Comparison of ENCODE assay signal across 8 cellular contexts in genomic region chr2:101710036-101710689, GRCh38. TPM values are rescaled to one million over a fixed set of nuclear protein-coding genes. Genes with fewer than 3 reads are reported as not detected.
DNase-seq lines count a peak whose midpoint lies in the region; ATAC-seq and TF ChIP-seq lines count a peak whose summit lies in the region.
"Had no signal": no experiment of that assay in that cellular context is flagged by ENCODE, and none has a peak within 500 bp of the region (broad histone marks: within the 10 kb centered on the region; RNA-seq: fewer than 3 reads in every experiment).

No MANE protein-coding gene starts in this region.

- H3K4me3 ChIP-seq in OCI-LY3 (ENCODE audit: low read length) (peak overlapping the region; percentile 39), endodermal cell (ENCODE audit: low read length) (no peak overlapping the region), psoas muscle (no peak overlapping the region)

- H3K27ac ChIP-seq in OCI-LY3 (ENCODE audit: low read length) (peak overlapping the region; percentile 72), endodermal cell (ENCODE audit: low read depth, low read length) (peak overlapping the region; percentile 2), psoas muscle (peak overlapping the region; percentile 23)

- peaks cover 14% of the 10 kb centered on the region for H3K4me1 Mint-ChIP-seq in endodermal cell

- H3K9me3 ChIP-seq in OCI-LY3 (ENCODE audit: insufficient read depth, low read length) (no peaks in the 10 kb centered on the region), endodermal cell (ENCODE audit: control insufficient read depth, low read length) (no peaks in the 10 kb centered on the region), psoas muscle (no peaks in the 10 kb centered on the region)

- peaks cover 78% of the 10 kb centered on the region for H3K4me1 ChIP-seq in OCI-LY3 (ENCODE audit: low read length)
- no peaks in the 10 kb centered on the region for H3K4me1 ChIP-seq in endodermal cell (ENCODE audit: control insufficient read depth, insufficient read depth, low read length)
- peaks cover 68% of the 10 kb centered on the region for H3K4me1 ChIP-seq in psoas muscle

- no peaks in the 10 kb centered on the region for H3K27me3 Mint-ChIP-seq in endodermal cell (ENCODE audit: insufficient read depth)

- peaks cover 100% of the 10 kb centered on the region for H3K79me2 ChIP-seq in OCI-LY3 (ENCODE audit: low read length)

- intact Hi-C loops in psoas muscle (cut with DNase I): no loop called here

- no peak for TF ChIP-seq CTCF in OCI-LY3 (IDR thresholded peaks at IDR 0.05; ENCODE audit: low read depth, low read length)
- no peak for TF ChIP-seq CTCF in endodermal cell (conservative IDR thresholded peaks at IDR 0.05)
- no peak for TF ChIP-seq CTCF in psoas muscle (IDR thresholded peaks at IDR 0.05)

- peaks cover 65% of the 10 kb centered on the region for H4K20me1 ChIP-seq in OCI-LY3 (ENCODE audit: insufficient read depth, low read length)

- H3K27me3 ChIP-seq in OCI-LY3 (ENCODE audit: low read depth, low read length) (no peaks in the 10 kb centered on the region), endodermal cell (ENCODE audit: control insufficient read depth, insufficient read depth, low read length, poor library complexity, severe bottlenecking) (no peaks in the 10 kb centered on the region), psoas muscle (ENCODE audit: insufficient read depth in 3 of 3, low read length in 2 of 3) (no peaks in the 10 kb centered on the region)

- DNase-seq in endodermal cell (no peak), psoas muscle (no peak), islet precursor cell (no peak), UCSD-AML1 (lab: John Stamatoyannopoulos, UW; ENCODE audit: unreplicated experiment) (no peak), epidermal melanocyte (ENCODE audit: insufficient read length, low spot score) (no peak)
- DNase-seq: stimulated activated CD4-positive, alpha-beta T cell treated with anti-CD3 and anti-CD28 coated beads, Interleukin-12 subunit alpha, Interleukin-12 subunit beta, amount 100 ng/mL, for 4 hours had no signal

- H2AFZ ChIP-seq in OCI-LY3 (ENCODE audit: low read depth, low read length): no peak overlapping the region

- ATAC-seq in GM18907 (IDR thresholded peaks at IDR 0.05; ENCODE audit: unreplicated experiment): peak; percentile 24
- no peak for ATAC-seq in psoas muscle

- H3K9me3 Mint-ChIP-seq in endodermal cell: no peaks in the 10 kb centered on the region

- 94 to 97% methylated on average over 3 of the region's 3 CpGs for WGBS in endodermal cell (ENCODE audit: insufficient coverage in 1 of 2, insufficient read length in 1 of 2), 2 experiments
- WGBS in psoas muscle, 3 donors: 78 to 87% (median 80%) methylated on average over 3 of the region's 3 CpGs

- H3K36me3 ChIP-seq in OCI-LY3 (replicated peaks; ENCODE audit: low read depth, low read length): peaks cover 9% of the 10 kb centered on the region
- H3K36me3 ChIP-seq in endodermal cell (ENCODE audit: control insufficient read depth, insufficient read depth, low read length): peaks cover 21% of the 10 kb centered on the region
- no peaks in the 10 kb centered on the region for H3K36me3 ChIP-seq in psoas muscle (ENCODE audit: insufficient read depth in 1 of 2, low read depth in 1 of 2)

- no peak overlapping the region for H3K27ac Mint-ChIP-seq in endodermal cell

- H3K4me3 Mint-ChIP-seq in endodermal cell: no peak overlapping the region

- peaks cover 19% of the 10 kb centered on the region for H3K36me3 Mint-ChIP-seq in endodermal cell (ENCODE audit: low read depth)

- H3K4me2 ChIP-seq in OCI-LY3 (ENCODE audit: low read length): peak overlapping the region; percentile 71

- H3K9ac ChIP-seq in OCI-LY3 (ENCODE audit: low read length): peak overlapping the region; percentile 29
- no peak overlapping the region for H3K9ac ChIP-seq in endodermal cell (ENCODE audit: extremely low read depth, low read length, poor library complexity, severe bottlenecking)

RNA-seq across cellular contexts. Expression of gene MAP4K4, which starts 12.7 kb away (rescaled TPM):
- total RNA-seq in endodermal cell: 100 to 1,000 TPM; 130 to 142 TPM
- 156 TPM for polyA plus RNA-seq in endodermal cell (2013, experiment 1 of 2)
- 139 TPM for polyA plus RNA-seq in endodermal cell (2013, experiment 2 of 2)
- 10 to 100 TPM; 45.5 to 89.5 (median 80.7) TPM for total RNA-seq in psoas muscle
- polyA plus RNA-seq in psoas muscle: 10 to 100 TPM; 20.1 to 99.9 (median 54.0) TPM

Comparison
In these comparisons a context has a peak if more than half of its experiments do, and no peak if none do; other contexts are left out.
1. H3K27ac ChIP-seq: peak in every context shown above with its lines; median percentile 72 in OCI-LY3; 23 in psoas muscle; 2 in endodermal cell.